In genomic region chr1:45872173-45872801, GRCh38 we compare ENCODE assay signal across 7 cellular contexts.
DNase-seq lines count a peak whose midpoint lies in the region; ATAC-seq and TF ChIP-seq lines count a peak whose summit lies in the region.
"Not testable (repeated sequence)": the region's sequence is repeated elsewhere in the genome, so short reads cannot be mapped to it uniquely, and the experiment has no call there.

No MANE protein-coding gene starts in this region.

- not testable (repeated sequence) for H3K27ac Mint-ChIP-seq in Calu3 (ENCODE audit: unreplicated experiment)

- CTCF ChIA-PET in Calu3 (lab: Charles Lee), result not testable (repeated sequence)

- H3K9me3 Mint-ChIP-seq in Calu3 (ENCODE audit: low read depth, unreplicated experiment), result not testable (repeated sequence)

- peak; percentile 63 for DNase-seq in Calu3
- DNase-seq in HS-27A (ENCODE audit: low read depth), result peak; percentile 48
- peak; percentile 49 for DNase-seq in NCI-H748 (lab: John Stamatoyannopoulos, UW; ENCODE audit: unreplicated experiment)
- DNase-seq in amniotic epithelial cell (ENCODE audit: low read depth), result peak; percentile 53
- DNase-seq in fibroblast of lung (ENCODE audit: low read depth in 2 of 2), result peak; percentile 21 to 89
- DNase-seq in left colon, result not testable (repeated sequence)
- DNase-seq in pons (ENCODE audit: low spot score), result peak; percentile 79

- not testable (repeated sequence) for H3K36me3 ChIP-seq in fibroblast of lung (ENCODE audit: control insufficient read depth, insufficient read depth, low read length)

- H2AFZ ChIP-seq in fibroblast of lung (ENCODE audit: low read length), result not testable (repeated sequence)

- intact Hi-C loops in Calu3 (cut with micrococcal nuclease; ENCODE audit: unreplicated experiment); left colon (cut with DNase I, micrococcal nuclease): not testable (repeated sequence)

- not testable (repeated sequence) for H3K27me3 Mint-ChIP-seq in Calu3 (ENCODE audit: unreplicated experiment)

- H3K4me3 Mint-ChIP-seq in Calu3 (ENCODE audit: low read depth, unreplicated experiment), result not testable (repeated sequence)

- not testable (repeated sequence) for BruUV-seq in Calu3 (replicated peaks; lab: Mats Ljungman, UMichigan)

- peak; percentile 93 for ATAC-seq in left colon

- H3K4me1 Mint-ChIP-seq in Calu3 (ENCODE audit: low read depth, unreplicated experiment), result peaks cover 18% of the 10 kb centered on the region

- not testable (repeated sequence) for H3K79me2 ChIP-seq in fibroblast of lung (ENCODE audit: control insufficient read depth, insufficient read depth, low read length)

- H3K9me3 ChIP-seq in fibroblast of lung (ENCODE audit: control insufficient read depth, insufficient read depth, low read depth, low read length), result not testable (repeated sequence)

- H3K36me3 Mint-ChIP-seq in Calu3 (ENCODE audit: insufficient read depth, unreplicated experiment), result not testable (repeated sequence)

- not testable (repeated sequence) for H3K27me3 ChIP-seq in fibroblast of lung (ENCODE audit: control insufficient read depth, insufficient read depth, low read length)

- not testable (repeated sequence) for H3K4me3 ChIP-seq in fibroblast of lung (replicated peaks in 1 of 4; ENCODE audit: control extremely low read depth in 1 of 4, insufficient read depth in 1 of 4, low read depth in 3 of 4, low read length in 4 of 4)

- H3K9ac ChIP-seq in fibroblast of lung (ENCODE audit: insufficient read depth, low read length), result not testable (repeated sequence)

- H3K27ac ChIP-seq in fibroblast of lung (ENCODE audit: insufficient read depth, low read length), result not testable (repeated sequence)

- TF ChIP-seq CTCF in Calu3 (IDR thresholded peaks at IDR 0.05; ENCODE audit: unreplicated experiment); fibroblast of lung (conservative IDR thresholded peaks at IDR 0.05 in 1 of 2, IDR thresholded peaks at IDR 0.05 in 1 of 2; ENCODE audit: low read depth in 1 of 2, low read length in 2 of 2): not testable (repeated sequence)

- not testable (repeated sequence) for H3K4me1 ChIP-seq in fibroblast of lung (ENCODE audit: control insufficient read depth, extremely low read depth, insufficient read depth, low read length)

- not testable (repeated sequence) for H3K4me2 ChIP-seq in fibroblast of lung (ENCODE audit: extremely low read depth, insufficient read depth, low read length)

- not testable (repeated sequence) for H4K20me1 ChIP-seq in fibroblast of lung (ENCODE audit: control insufficient read depth, extremely low read depth, insufficient read depth, low read length)
